8 cellular contexts compared by ENCODE assay signal in genomic region chr18:52288403-52289004, GRCh38. TPM values are rescaled to one million over a fixed set of nuclear protein-coding genes. Genes with fewer than 3 reads are reported as not detected.
A peak's percentile ranks its signal among the peaks of the same experiment; 100 is the strongest.
DNase-seq lines count a peak whose midpoint lies in the region; ATAC-seq and TF ChIP-seq lines count a peak whose summit lies in the region.

No MANE protein-coding gene starts in this region.

- 36 to 46% (median 40%) methylated on average over 7 of the region's 7 CpGs for WGBS in psoas muscle, 3 donors

- in situ Hi-C loops in astrocyte of the spinal cord (cut with HindIII; ENCODE audit: low sequenced_read_pairs) = no loop called here

- no peaks in the 10 kb centered on the region for H3K4me1 ChIP-seq in psoas muscle

- TF ChIP-seq CTCF in LNCAP (IDR thresholded peaks at IDR 0.05) (peak; percentile 83), astrocyte of the spinal cord (IDR thresholded peaks at IDR 0.05; ENCODE audit: low read depth, low read length) (peak; percentile 69), psoas muscle (IDR thresholded peaks at IDR 0.05) (peak; percentile 21)

- intact Hi-C loops in psoas muscle (cut with DNase I) = no loop called here

- no peaks in the 10 kb centered on the region for H3K27me3 ChIP-seq in psoas muscle (ENCODE audit: insufficient read depth in 3 of 3, low read length in 2 of 3)

- H3K4me3 ChIP-seq in astrocyte of the spinal cord (ENCODE audit: low read depth, low read length) = no peak overlapping the region
- H3K4me3 ChIP-seq in psoas muscle = no peak overlapping the region

- H3K27ac ChIP-seq in psoas muscle = no peak overlapping the region

- ATAC-seq in GM18873 (IDR thresholded peaks at IDR 0.05; ENCODE audit: low FRiP score, unreplicated experiment) (peak; percentile 46), psoas muscle (no peak)

- no peaks in the 10 kb centered on the region for H3K9me3 ChIP-seq in psoas muscle

- peak; percentile 36 for DNase-seq in COLO668 (lab: John Stamatoyannopoulos, UW; ENCODE audit: unreplicated experiment)
- DNase-seq in astrocyte of the spinal cord (ENCODE audit: low read depth, low spot score) = no peak
- no peak for DNase-seq in psoas muscle
- DNase-seq in HuH-7.5 (ENCODE audit: low spot score) = no peak
- no peak for DNase-seq in NCI-H2029 (lab: John Stamatoyannopoulos, UW)
- DNase-seq in DMS79 (lab: John Stamatoyannopoulos, UW) = no peak

- H3K36me3 ChIP-seq in psoas muscle (ENCODE audit: insufficient read depth in 1 of 2, low read depth in 1 of 2) = no peaks in the 10 kb centered on the region

RNA-seq across cellular contexts. Expression of gene DCC, which starts 51.5 kb away (rescaled TPM):
- under 1 TPM in 1 of 4 donors, not detected in 3; 0.02 TPM for total RNA-seq in psoas muscle
- under 1 TPM in 1 of 3 donors, not detected in 2; 0.01 TPM for polyA plus RNA-seq in psoas muscle

Comparison
In these comparisons a context has a peak if more than half of its experiments do, and no peak if none do; other contexts are left out.
1. CTCF ChIP-seq: peak in every context shown above with its lines; median percentile 83 in LNCAP; 69 in astrocyte of the spinal cord; 21 in psoas muscle.